Comparison of ENCODE assay signal across 1 cellular context in the genomic region with DNA sequence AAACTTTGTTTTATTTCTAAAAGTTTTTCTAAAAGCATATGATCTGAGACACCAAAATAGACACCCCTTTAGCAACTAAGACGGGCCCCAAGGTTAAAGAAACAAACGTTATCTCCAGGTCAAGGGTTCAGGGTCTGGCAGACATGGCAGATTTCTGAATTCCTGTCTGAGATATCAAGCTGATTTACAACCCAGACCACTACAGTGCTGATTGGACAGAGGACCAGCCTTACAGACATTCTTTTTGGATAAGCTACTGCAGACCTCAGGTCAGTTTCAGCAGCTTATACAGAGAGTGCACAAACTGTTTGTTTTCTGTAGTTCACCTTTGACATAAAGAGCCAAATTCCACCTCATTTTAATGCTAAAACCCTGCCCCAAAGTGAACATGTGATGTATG.
A peak's percentile ranks its signal among the peaks of the same experiment; 100 is the strongest.
TF ChIP-seq lines count a peak whose summit lies in the region.

No MANE protein-coding gene starts in this region.

TF ChIP-seq in SK-N-SH, 30 proteins besides CTCF, POLR2A, EP300 and RAD21:
- TF ChIP-seq, protein P1, sequence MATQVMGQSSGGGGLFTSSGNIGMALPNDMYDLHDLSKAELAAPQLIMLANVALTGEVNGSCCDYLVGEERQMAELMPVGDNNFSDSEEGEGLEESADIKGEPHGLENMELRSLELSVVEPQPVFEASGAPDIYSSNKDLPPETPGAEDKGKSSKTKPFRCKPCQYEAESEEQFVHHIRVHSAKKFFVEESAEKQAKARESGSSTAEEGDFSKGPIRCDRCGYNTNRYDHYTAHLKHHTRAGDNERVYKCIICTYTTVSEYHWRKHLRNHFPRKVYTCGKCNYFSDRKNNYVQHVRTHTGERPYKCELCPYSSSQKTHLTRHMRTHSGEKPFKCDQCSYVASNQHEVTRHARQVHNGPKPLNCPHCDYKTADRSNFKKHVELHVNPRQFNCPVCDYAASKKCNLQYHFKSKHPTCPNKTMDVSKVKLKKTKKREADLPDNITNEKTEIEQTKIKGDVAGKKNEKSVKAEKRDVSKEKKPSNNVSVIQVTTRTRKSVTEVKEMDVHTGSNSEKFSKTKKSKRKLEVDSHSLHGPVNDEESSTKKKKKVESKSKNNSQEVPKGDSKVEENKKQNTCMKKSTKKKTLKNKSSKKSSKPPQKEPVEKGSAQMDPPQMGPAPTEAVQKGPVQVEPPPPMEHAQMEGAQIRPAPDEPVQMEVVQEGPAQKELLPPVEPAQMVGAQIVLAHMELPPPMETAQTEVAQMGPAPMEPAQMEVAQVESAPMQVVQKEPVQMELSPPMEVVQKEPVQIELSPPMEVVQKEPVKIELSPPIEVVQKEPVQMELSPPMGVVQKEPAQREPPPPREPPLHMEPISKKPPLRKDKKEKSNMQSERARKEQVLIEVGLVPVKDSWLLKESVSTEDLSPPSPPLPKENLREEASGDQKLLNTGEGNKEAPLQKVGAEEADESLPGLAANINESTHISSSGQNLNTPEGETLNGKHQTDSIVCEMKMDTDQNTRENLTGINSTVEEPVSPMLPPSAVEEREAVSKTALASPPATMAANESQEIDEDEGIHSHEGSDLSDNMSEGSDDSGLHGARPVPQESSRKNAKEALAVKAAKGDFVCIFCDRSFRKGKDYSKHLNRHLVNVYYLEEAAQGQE (IDR thresholded peaks at IDR 0.05; ENCODE audit: low read depth, low read length): no peak
- TF ChIP-seq TCF12 (IDR thresholded peaks at IDR 0.05) (0 out of 2 replicates have a peak, but pooled peaks have one; percentile 18), MEF2A (IDR thresholded peaks at IDR 0.05; ENCODE audit: borderline replicate concordance, low read depth) (no peak), SIN3A (IDR thresholded peaks at IDR 0.05; ENCODE audit: borderline replicate concordance, low read depth, low read length) (no peak), GATA2 (CRISPR knock-in tag; IDR thresholded peaks at IDR 0.05) (peak; percentile 80; the same call in 1 of the 2 replicates), FOXJ3 (CRISPR knock-in tag; IDR thresholded peaks at IDR 0.05) (peak; percentile 32; the same call in 1 of the 2 replicates), NFIC (IDR thresholded peaks at IDR 0.05; ENCODE audit: borderline replicate concordance) (no peak), GABPA (IDR thresholded peaks at IDR 0.05; ENCODE audit: low read depth) (no peak), RFX5 (IDR thresholded peaks at IDR 0.05; ENCODE audit: low read length) (no peak), SMC3 (IDR thresholded peaks at IDR 0.05; ENCODE audit: low read depth, low read length) (no peak), RCOR1 (IDR thresholded peaks at IDR 0.05; ENCODE audit: low read length) (peak; percentile 84), MXI1 (IDR thresholded peaks at IDR 0.05; ENCODE audit: low read depth, low read length) (no peak), YY1 (IDR thresholded peaks at IDR 0.05; ENCODE audit: low read depth) (no peak)
- TF ChIP-seq, protein P2, sequence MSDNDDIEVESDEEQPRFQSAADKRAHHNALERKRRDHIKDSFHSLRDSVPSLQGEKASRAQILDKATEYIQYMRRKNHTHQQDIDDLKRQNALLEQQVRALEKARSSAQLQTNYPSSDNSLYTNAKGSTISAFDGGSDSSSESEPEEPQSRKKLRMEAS (IDR thresholded peaks at IDR 0.05; ENCODE audit: low read depth): no peak
- TF ChIP-seq, protein P3, sequence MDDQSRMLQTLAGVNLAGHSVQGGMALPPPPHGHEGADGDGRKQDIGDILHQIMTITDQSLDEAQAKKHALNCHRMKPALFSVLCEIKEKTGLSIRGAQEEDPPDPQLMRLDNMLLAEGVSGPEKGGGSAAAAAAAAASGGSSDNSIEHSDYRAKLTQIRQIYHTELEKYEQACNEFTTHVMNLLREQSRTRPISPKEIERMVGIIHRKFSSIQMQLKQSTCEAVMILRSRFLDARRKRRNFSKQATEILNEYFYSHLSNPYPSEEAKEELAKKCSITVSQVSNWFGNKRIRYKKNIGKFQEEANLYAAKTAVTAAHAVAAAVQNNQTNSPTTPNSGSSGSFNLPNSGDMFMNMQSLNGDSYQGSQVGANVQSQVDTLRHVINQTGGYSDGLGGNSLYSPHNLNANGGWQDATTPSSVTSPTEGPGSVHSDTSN (IDR thresholded peaks at IDR 0.05): no peak
